Comparison of ENCODE assay signal across 15 cellular contexts in the genomic region with DNA sequence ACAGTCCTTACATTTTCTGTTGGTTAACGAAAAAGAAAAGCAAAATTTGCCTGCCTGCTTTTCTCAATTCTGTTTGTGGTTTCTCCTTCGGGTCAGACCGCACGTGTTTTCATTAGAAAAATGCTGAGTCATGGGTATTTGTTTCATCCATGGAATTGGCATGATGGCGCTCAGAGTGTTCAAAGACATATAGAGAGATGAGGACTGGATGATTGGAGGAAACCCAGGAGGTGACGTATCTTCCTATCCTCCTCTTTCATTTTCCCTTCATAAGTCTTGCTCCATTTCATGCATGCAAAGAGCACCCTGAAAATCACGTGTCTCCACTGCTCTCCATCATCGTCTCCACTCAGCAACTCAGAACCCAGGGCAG.
"Had no signal": no experiment of that assay in that cellular context is flagged by ENCODE, and none has a peak within 500 bp of the region (broad histone marks: within the 10 kb centered on the region; RNA-seq: fewer than 3 reads in every experiment).

No MANE protein-coding gene starts in this region.

- H3K36me3 ChIP-seq: brain microvascular endothelial cell, esophagus muscularis mucosa, neutrophil, thyroid gland, uterus had no signal

- H3K27ac Mint-ChIP-seq: activated naive CD8-positive, alpha-beta T cell treated with anti-CD3 and anti-CD28 coated beads, Interleukin-2, amount 10 ng/mL, durations not matched to agents 7 days and 5 days; naive thymus-derived CD8-positive, alpha-beta T cell; stimulated activated effector memory CD8-positive, alpha-beta T cell treated with anti-CD3 and anti-CD28 coated beads, Interleukin-12 subunit alpha, Interleukin-12 subunit beta, amount 100 ng/mL, for 72 hours; T-helper 2 cell treated with Interferon-gamma antibody and Interleukin-4, amounts not matched to agents 5 μg/mL and 100 μg/mL, for 36 hours had no signal

- H3K36me3 Mint-ChIP-seq: activated naive CD8-positive, alpha-beta T cell treated with anti-CD3 and anti-CD28 coated beads, Interleukin-2, amount 10 ng/mL, durations not matched to agents 7 days and 5 days; naive thymus-derived CD8-positive, alpha-beta T cell; stimulated activated effector memory CD8-positive, alpha-beta T cell treated with anti-CD3 and anti-CD28 coated beads, Interleukin-12 subunit alpha, Interleukin-12 subunit beta, amount 100 ng/mL, for 72 hours had no signal

- ATAC-seq: left colon; naive thymus-derived CD8-positive, alpha-beta T cell; stimulated activated effector memory CD8-positive, alpha-beta T cell treated with anti-CD3 and anti-CD28 coated beads, Interleukin-12 subunit alpha, Interleukin-12 subunit beta, amount 100 ng/mL, for 72 hours had no signal

- H3K27me3 ChIP-seq: brain microvascular endothelial cell, esophagus muscularis mucosa, neutrophil, thyroid gland, uterus had no signal

- H3K4me1 ChIP-seq: esophagus muscularis mucosa, thyroid gland, uterus had no signal

- DNase-seq: activated CD4-positive, alpha-beta T cell treated with anti-CD3 and anti-CD28 coated beads, Interleukin-2, amount 50 U/mL, for 1 hour; activated CD4-positive, CD25-positive, alpha-beta regulatory T cell; activated CD8-positive, alpha-beta memory T cell treated with anti-CD3 and anti-CD28 coated beads for 24 hours; activated naive CD8-positive, alpha-beta T cell treated with anti-CD3 and anti-CD28 coated beads, Interleukin-2, amount 10 ng/mL, durations not matched to agents 7 days and 5 days; brain microvascular endothelial cell; foreskin melanocyte; left colon; naive thymus-derived CD8-positive, alpha-beta T cell; thyroid gland; uterus had no signal

- H3K27ac ChIP-seq: brain microvascular endothelial cell, coronary artery, esophagus muscularis mucosa, neutrophil, thyroid gland, uterus had no signal

- H3K9me3 Mint-ChIP-seq: T-helper 2 cell treated with Interferon-gamma antibody and Interleukin-4, amounts not matched to agents 5 μg/mL and 100 μg/mL, for 36 hours had no signal

- H3K9me3 ChIP-seq: esophagus muscularis mucosa, neutrophil, thyroid gland, uterus had no signal

- H3K4me3 ChIP-seq: coronary artery, esophagus muscularis mucosa, thyroid gland, uterus had no signal
